In genomic region chr1:39190096-39190495, GRCh38 we compare ENCODE assay signal across 1 cellular context.
TF ChIP-seq lines count a peak whose summit lies in the region.

No MANE protein-coding gene starts in this region.

TF ChIP-seq in GM23338, 12 proteins besides CTCF, POLR2A, EP300 and RAD21 (continued from another document):
- TF ChIP-seq REST (IDR thresholded peaks at IDR 0.05; ENCODE audit: unreplicated experiment) (no peak), EZH2 (IDR thresholded peaks at IDR 0.05; ENCODE audit: low read depth, unreplicated experiment) (no peak), POLR2AphosphoS5 (IDR thresholded peaks at IDR 0.05; ENCODE audit: low read depth) (no peak)
